Comparison of ENCODE assay signal across 8 cellular contexts in genomic region chr5:139708877-139709586, GRCh38.
A peak's percentile ranks its signal among the peaks of the same experiment; 100 is the strongest.
DNase-seq lines count a peak whose midpoint lies in the region; ATAC-seq and TF ChIP-seq lines count a peak whose summit lies in the region.

No MANE protein-coding gene starts in this region.

- CTCF ChIA-PET in activated B cell treated with CpG ODN at 0.5 μM for 24 hours (lab: Charles Lee), result interaction anchor here (2.3 to 3.2 kb wide), 2 partner anchors 57 to 74 kb away, joined by 7 to 33 read pairs; no protein-coding TSS in a partner anchor

- TF ChIP-seq CTCF in activated B cell treated with CpG ODN at 0.5 μM for 24 hours (IDR thresholded peaks at IDR 0.05) (no peak), left ventricle myocardium inferior (IDR thresholded peaks at IDR 0.05; ENCODE audit: borderline replicate concordance) (no peak)

- H3K27me3 Mint-ChIP-seq in activated B cell treated with CpG ODN at 0.5 μM for 24 hours, result no peaks in the 10 kb centered on the region

- H3K27ac Mint-ChIP-seq in activated B cell treated with CpG ODN at 0.5 μM for 24 hours, result no peak overlapping the region

- no peaks in the 10 kb centered on the region for H3K36me3 Mint-ChIP-seq in activated B cell treated with CpG ODN at 0.5 μM for 24 hours (ENCODE audit: low read depth)

- H3K4me3 Mint-ChIP-seq in activated B cell treated with CpG ODN at 0.5 μM for 24 hours, result peak overlapping the region; percentile 52

- no peaks in the 10 kb centered on the region for H3K9me3 ChIP-seq in left ventricle myocardium inferior (replicated peaks)

- H3K36me3 ChIP-seq in left ventricle myocardium inferior, result no peaks in the 10 kb centered on the region

- H3K4me3 ChIP-seq in left ventricle myocardium inferior, result peak overlapping the region; percentile 73

- H3K4me1 ChIP-seq in left ventricle myocardium inferior, result peaks cover 46% of the 10 kb centered on the region

- peak overlapping the region; percentile 87 for H3K27ac ChIP-seq in left ventricle myocardium inferior (replicated peaks)

- no peaks in the 10 kb centered on the region for H3K27me3 ChIP-seq in left ventricle myocardium inferior (ENCODE audit: low read depth)

- DNase-seq in COLO668 (lab: John Stamatoyannopoulos, UW; ENCODE audit: unreplicated experiment) (peak; percentile 70), Kasumi-1 (lab: John Stamatoyannopoulos, UW) (peak; percentile 53 to 62), activated B cell treated with CpG ODN at 0.5 μM for 24 hours (no peak), left ventricle myocardium inferior (peak; percentile 62), posterior vena cava (ENCODE audit: low spot score) (peak; percentile 89), HPDE6-E6E7 (ENCODE audit: extremely low spot score) (no peak), NOMO-1 (lab: John Stamatoyannopoulos, UW; ENCODE audit: unreplicated experiment in 2 of 2) (no peak)
- DNase-seq in activated CD4-positive, alpha-beta T cell treated with anti-CD3 and anti-CD28 coated beads for 1 hour, result no peak

- ATAC-seq in activated B cell treated with CpG ODN at 0.5 μM for 24 hours (ENCODE audit: low read depth), result peak; percentile 9

- no peaks in the 10 kb centered on the region for H3K9me3 Mint-ChIP-seq in activated B cell treated with CpG ODN at 0.5 μM for 24 hours

- H3K4me1 Mint-ChIP-seq in activated B cell treated with CpG ODN at 0.5 μM for 24 hours, result peaks cover 37% of the 10 kb centered on the region

- POLR2A ChIA-PET in activated B cell treated with CpG ODN at 0.5 μM for 24 hours (lab: Charles Lee), result interaction anchor here (0.7 to 4.9 kb wide), 10 partner anchors 9 to 190 kb away, joined by 3 to 71 read pairs (median 7); partner anchors contain the start of genes CXXC5 and UBE2D2

- intact Hi-C loops in activated B cell treated with CpG ODN at 0.5 μM for 24 hours (cut with micrococcal nuclease) (loop anchor here (1.0 kb wide), 1 partner anchor 8 kb away; no protein-coding TSS in a partner anchor), left ventricle myocardium inferior (cut with micrococcal nuclease) (no loop called here), posterior vena cava (cut with DNase I) (no loop called here)

Comparison
In these comparisons a context has a peak if more than half of its experiments do, and no peak if none do; other contexts are left out.
1. DNase-seq: peak in COLO668 (single experiment), Kasumi-1 (2 of 2), left ventricle myocardium inferior (single experiment) and posterior vena cava (single experiment); none in activated B cell treated with CpG ODN at 0.5 μM for 24 hours (single experiment), HPDE6-E6E7 (single experiment), activated CD4-positive, alpha-beta T cell treated with anti-CD3 and anti-CD28 coated beads for 1 hour (single experiment) and NOMO-1 (0 of 2).